In the genomic region with DNA sequence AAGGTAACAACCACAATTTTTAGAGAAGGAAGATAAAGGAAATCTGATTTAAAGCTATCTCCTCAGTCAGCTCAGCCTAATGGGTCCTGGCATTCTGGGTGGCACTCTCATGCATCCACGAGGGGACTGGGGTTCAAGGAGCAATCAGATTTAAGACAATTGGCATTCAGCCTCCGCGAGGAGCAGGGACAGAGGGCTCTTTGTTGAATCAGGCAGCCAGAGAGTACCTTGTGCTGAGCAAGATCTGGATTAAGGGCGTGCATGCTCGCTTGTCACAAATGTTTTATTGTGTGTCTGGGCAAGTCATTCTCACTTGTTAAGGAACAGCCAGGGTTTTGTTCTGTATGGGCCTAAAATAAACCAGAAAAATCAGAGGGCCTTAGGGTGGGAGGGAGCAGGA, we compare ENCODE assay signal across 17 cellular contexts.
DNase-seq lines count a peak whose midpoint lies in the region; ATAC-seq and TF ChIP-seq lines count a peak whose summit lies in the region.
"Had no signal": no experiment of that assay in that cellular context is flagged by ENCODE, and none has a peak within 500 bp of the region (broad histone marks: within the 10 kb centered on the region; RNA-seq: fewer than 3 reads in every experiment).

No MANE protein-coding gene starts in this region.

- H3K36me3 ChIP-seq in parathyroid adenoma (ENCODE audit: control insufficient read depth, insufficient read depth, low read length) (no peaks in the 10 kb centered on the region), psoas muscle (ENCODE audit: insufficient read depth in 1 of 2, low read depth in 1 of 2) (no peaks in the 10 kb centered on the region)
- H3K36me3 ChIP-seq: thoracic aorta had no signal

- no peak overlapping the region for H3K4me2 ChIP-seq in parathyroid adenoma (ENCODE audit: low read length)
- H3K4me2 ChIP-seq: KMS-11 had no signal

- WGBS in psoas muscle, 3 donors, result 26 to 38% (median 28%) methylated on average over 5 of the region's 5 CpGs

- H3K4me3 ChIP-seq in parathyroid adenoma (ENCODE audit: low read depth, low read length) (no peak overlapping the region), psoas muscle (no peak overlapping the region)
- H3K4me3 ChIP-seq: thoracic aorta had no signal

- no peak overlapping the region for H3K9ac ChIP-seq in parathyroid adenoma
- H3K9ac ChIP-seq: KMS-11 had no signal

- H3K9me3 ChIP-seq in parathyroid adenoma (ENCODE audit: control insufficient read depth, low read length) (no peaks in the 10 kb centered on the region), psoas muscle (no peaks in the 10 kb centered on the region)
- H3K9me3 ChIP-seq: thoracic aorta had no signal

- H2AFZ ChIP-seq in parathyroid adenoma, result peak overlapping the region; percentile 77

- no peak for ATAC-seq in GM19023 (IDR thresholded peaks at IDR 0.05; ENCODE audit: unreplicated experiment)
- ATAC-seq in psoas muscle, result no peak
- ATAC-seq in HG03159 (IDR thresholded peaks at IDR 0.05; ENCODE audit: unreplicated experiment), result no peak
- ATAC-seq: activated CD4-positive, alpha-beta T cell treated with anti-CD3 and anti-CD28 coated beads for 36 hours; left lobe of liver; natural killer cell had no signal

- intact Hi-C loops in psoas muscle (cut with DNase I), result no loop called here

- peaks cover 19% of the 10 kb centered on the region for H3K4me1 ChIP-seq in parathyroid adenoma
- no peaks in the 10 kb centered on the region for H3K4me1 ChIP-seq in psoas muscle

- H3K27ac ChIP-seq in parathyroid adenoma (peak overlapping the region; percentile 61), psoas muscle (no peak overlapping the region)
- H3K27ac ChIP-seq: 22Rv1, KMS-11, thoracic aorta had no signal

- no peak for TF ChIP-seq CTCF in parathyroid adenoma (IDR thresholded peaks at IDR 0.05)
- TF ChIP-seq CTCF in psoas muscle (IDR thresholded peaks at IDR 0.05), result no peak

- no peaks in the 10 kb centered on the region for H3K79me2 ChIP-seq in parathyroid adenoma

- DNase-seq in NCI-H1092 treated with DMSO at 0.1 percent for 48 hours (lab: John Stamatoyannopoulos, UW) (peak; percentile 25), NCI-H1092 (lab: John Stamatoyannopoulos, UW) (no peak), inferior parietal cortex (ENCODE audit: extremely low spot score) (peak; percentile 60), psoas muscle (no peak)
- no peak for DNase-seq in stimulated activated CD4-positive, alpha-beta T cell treated with anti-CD3 and anti-CD28 coated beads, Interleukin-4, amount 100 ng/mL, for 4 hours
- DNase-seq: activated CD4-positive, alpha-beta T cell treated with anti-CD3 and anti-CD28 coated beads for 36 hours; CD4-positive, CD25-positive, alpha-beta regulatory T cell; natural killer cell; NCI-H1694 treated with DMSO at 0.1 percent for 48 hours; NCI-H69 had no signal

- H3K27me3 ChIP-seq in parathyroid adenoma (ENCODE audit: control insufficient read depth, insufficient read depth, low read length) (no peaks in the 10 kb centered on the region), psoas muscle (ENCODE audit: insufficient read depth in 3 of 3, low read length in 2 of 3) (no peaks in the 10 kb centered on the region)

Comparison
In these comparisons a context has a peak if more than half of its experiments do, and no peak if none do; other contexts are left out.
1. DNase-seq: peak in NCI-H1092 treated with DMSO at 0.1 percent for 48 hours (single experiment) and inferior parietal cortex (single experiment); none in NCI-H1092 (single experiment), stimulated activated CD4-positive, alpha-beta T cell treated with anti-CD3 and anti-CD28 coated beads, Interleukin-4, amount 100 ng/mL, for 4 hours (0 of 2) and psoas muscle (0 of 2).